In the genomic region with DNA sequence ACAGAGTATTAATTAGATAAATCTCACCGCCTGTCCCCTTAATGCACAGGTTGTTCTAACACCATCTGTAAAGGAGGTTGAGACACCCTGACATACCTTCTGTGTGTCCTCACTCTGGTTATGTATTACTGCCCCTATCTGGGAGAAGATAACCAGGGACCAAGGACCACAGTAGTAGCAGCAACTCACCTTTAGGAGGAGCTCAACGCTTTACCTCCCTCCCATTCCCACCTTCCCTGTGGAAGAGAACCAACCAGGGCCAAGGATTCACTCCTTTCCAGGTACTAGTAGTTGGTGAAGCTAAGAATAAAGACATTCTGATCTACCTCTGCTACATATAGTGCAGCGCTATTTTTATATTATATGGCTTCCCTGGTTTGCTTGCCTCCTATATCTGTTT, we compare ENCODE assay signal across 11 cellular contexts.
DNase-seq lines count a peak whose midpoint lies in the region; TF ChIP-seq lines count a peak whose summit lies in the region.
"Had no signal": no experiment of that assay in that cellular context is flagged by ENCODE, and none has a peak within 500 bp of the region (broad histone marks: within the 10 kb centered on the region; RNA-seq: fewer than 3 reads in every experiment).

No MANE protein-coding gene starts in this region.

- no peak overlapping the region for H3K4me3 ChIP-seq in GM12864 (ENCODE audit: low read depth, low read length)
- no peak overlapping the region for H3K4me3 ChIP-seq in WI38 (ENCODE audit: low read depth, low read length)

- no peaks in the 10 kb centered on the region for H3K27me3 Mint-ChIP-seq in neural crest cell (ENCODE audit: low read depth)

- no peak overlapping the region for H3K27ac Mint-ChIP-seq in neural crest cell (ENCODE audit: unreplicated experiment)

- TF ChIP-seq CTCF in GM12864 (IDR thresholded peaks at IDR 0.05; ENCODE audit: low read depth, low read length, missing control alignments) (peak; percentile 41), WI38 (IDR thresholded peaks at IDR 0.05; ENCODE audit: low read depth, low read length) (peak; percentile 19; the same call in 1 of the 2 replicates), neural crest cell (conservative IDR thresholded peaks at IDR 0.05) (peak; percentile 41)

- H3K4me1 Mint-ChIP-seq in neural crest cell, result peaks cover 9% of the 10 kb centered on the region

- DNase-seq in GM12864 (ENCODE audit: low read depth) (no peak), NCI-H146 (lab: John Stamatoyannopoulos, UW) (peak; percentile 54), neural crest cell (ENCODE audit: low read depth, low spot score) (no peak), NAMALWA (ENCODE audit: low spot score) (no peak), RPMI8226 (no peak), NCI-H1048 (lab: John Stamatoyannopoulos, UW) (no peak), NCI-H2171 treated with DMSO at 0.1 percent for 48 hours (lab: John Stamatoyannopoulos, UW) (no peak)
- DNase-seq: activated CD8-positive, alpha-beta memory T cell treated with anti-CD3 and anti-CD28 coated beads, Interleukin-2, amount 50 U/mL, for 4 hours; glutamatergic neuron; Right ventricle myocardium superior had no signal

- no peak overlapping the region for H3K4me3 Mint-ChIP-seq in neural crest cell

- no peaks in the 10 kb centered on the region for H3K9me3 Mint-ChIP-seq in neural crest cell

- peaks cover 6% of the 10 kb centered on the region for H3K36me3 Mint-ChIP-seq in neural crest cell (ENCODE audit: low read depth)
